16 cellular contexts compared by ENCODE assay signal in genomic region chr14:45082420-45082819, GRCh38. TPM values are rescaled to one million over a fixed set of nuclear protein-coding genes. Genes with fewer than 3 reads are reported as not detected.
A peak's percentile ranks its signal among the peaks of the same experiment; 100 is the strongest.
DNase-seq lines count a peak whose midpoint lies in the region; ATAC-seq and TF ChIP-seq lines count a peak whose summit lies in the region.
"Had no signal": no experiment of that assay in that cellular context is flagged by ENCODE, and none has a peak within 500 bp of the region (broad histone marks: within the 10 kb centered on the region; RNA-seq: fewer than 3 reads in every experiment).

No MANE protein-coding gene starts in this region.

- H3K27ac ChIP-seq in CD4-positive, CD25-positive, alpha-beta regulatory T cell (ENCODE audit: insufficient read depth, low read length, poor library complexity, severe bottlenecking), result no peak overlapping the region
- H3K27ac ChIP-seq in GM23338 (ENCODE audit: low read depth), result no peak overlapping the region; the same call in 1 of the 2 replicates
- peak overlapping the region in 3 of 4 donors; percentile 20 to 59 (median 52) for H3K27ac ChIP-seq in body of pancreas
- H3K27ac ChIP-seq: KMS-11, SK-N-MC had no signal

- H3K4me3 ChIP-seq in CD4-positive, CD25-positive, alpha-beta regulatory T cell (ENCODE audit: low read depth, low read length), result no peak overlapping the region
- no peak overlapping the region for H3K4me3 ChIP-seq in GM23338
- no peak overlapping the region for H3K4me3 ChIP-seq in body of pancreas
- H3K4me3 ChIP-seq: SK-N-MC had no signal

- no peak for TF ChIP-seq POLR2A in body of pancreas (IDR thresholded peaks at IDR 0.05)

- WGBS in body of pancreas, 2 donors, result 22 to 24% methylated on average over 2 of the region's 2 CpGs

- no peaks in the 10 kb centered on the region for H3K9me2 ChIP-seq in GM23338 (ENCODE audit: insufficient read depth)

- H3K27me3 Mint-ChIP-seq in CD4-positive, CD25-positive, alpha-beta regulatory T cell, result peaks cover 10% of the 10 kb centered on the region
- H3K27me3 Mint-ChIP-seq in GM23338 (ENCODE audit: insufficient read depth, low read depth, poor library complexity) (peaks cover 12% of the 10 kb centered on the region), natural killer cell (ENCODE audit: low read depth in 2 of 2) (no peaks in the 10 kb centered on the region)

- peak overlapping the region; percentile 83; the same call in 1 of the 2 replicates for H2AFZ ChIP-seq in GM23338

- no peaks in the 10 kb centered on the region for H3K9me3 Mint-ChIP-seq in CD4-positive, CD25-positive, alpha-beta regulatory T cell
- H3K9me3 Mint-ChIP-seq in GM23338 (peaks cover 5% of the 10 kb centered on the region; the same call in 2 of the 3 replicates), natural killer cell (no peaks in the 10 kb centered on the region)
- H3K9me3 Mint-ChIP-seq: activated T-cell treated with anti-CD3 and anti-CD28 coated beads, Interleukin-2, amount 50 U/mL, for 4 hours had no signal

- no peak overlapping the region for H3K4me2 ChIP-seq in GM23338
- H3K4me2 ChIP-seq: KMS-11 had no signal

- H3K36me3 Mint-ChIP-seq in CD4-positive, CD25-positive, alpha-beta regulatory T cell, result peaks cover 3% of the 10 kb centered on the region
- H3K36me3 Mint-ChIP-seq in GM23338 (ENCODE audit: low read depth) (peaks cover 3% of the 10 kb centered on the region; the same call in 2 of the 3 replicates), natural killer cell (no peaks in the 10 kb centered on the region)

- no peaks in the 10 kb centered on the region for H3K36me3 ChIP-seq in CD4-positive, CD25-positive, alpha-beta regulatory T cell (ENCODE audit: control insufficient read depth, insufficient read depth, low read length)
- H3K36me3 ChIP-seq in GM23338 (ENCODE audit: insufficient read depth), result no peaks in the 10 kb centered on the region
- H3K36me3 ChIP-seq in body of pancreas (replicated peaks in 1 of 2; ENCODE audit: insufficient read depth in 1 of 2, low read depth in 2 of 2), result no peaks in the 10 kb centered on the region

- intact Hi-C loops in body of pancreas (cut with DNase I), result no loop called here
- intact Hi-C loops in natural killer cell (cut with micrococcal nuclease), result no loop called here

- no peaks in the 10 kb centered on the region for H3K27me3 ChIP-seq in CD4-positive, CD25-positive, alpha-beta regulatory T cell (ENCODE audit: control insufficient read depth, insufficient read depth, low read length)
- H3K27me3 ChIP-seq in GM23338 (ENCODE audit: insufficient read depth), result no peaks in the 10 kb centered on the region
- H3K27me3 ChIP-seq in body of pancreas, result no peaks in the 10 kb centered on the region

- H4K20me1 ChIP-seq in GM23338 (replicated peaks; ENCODE audit: insufficient read depth), result peaks cover 18% of the 10 kb centered on the region

- peak overlapping the region in 3 of 4 donors; percentile 36 to 100 (median 93) for H3K4me3 Mint-ChIP-seq in CD4-positive, CD25-positive, alpha-beta regulatory T cell
- H3K4me3 Mint-ChIP-seq in GM23338 (no peak overlapping the region; the same call in 2 of the 3 replicates), natural killer cell (peak overlapping the region; percentile 57)

- DNase-seq in CD4-positive, CD25-positive, alpha-beta regulatory T cell, result no peak
- no peak for DNase-seq in GM23338 (ENCODE audit: low spot score)
- DNase-seq in body of pancreas, result no peak
- DNase-seq in natural killer cell, result no peak
- no peak for DNase-seq in ecto neural progenitor cell (ENCODE audit: low spot score)
- no peak for DNase-seq in germinal center (ENCODE audit: low spot score)
- DNase-seq: activated CD4-positive, alpha-beta T cell treated with anti-CD3 and anti-CD28 coated beads, Interleukin-2, amount 50 U/mL, for 48 hours; activated T-cell treated with anti-CD3 and anti-CD28 coated beads, Interleukin-2, amount 50 U/mL, for 4 hours; amniotic stem cell; GF-D8; hypothalamus; NCI-H1048; NCI-H69 had no signal

- ATAC-seq in CD4-positive, CD25-positive, alpha-beta regulatory T cell (ENCODE audit: low read depth in 2 of 2), result no peak
- ATAC-seq in GM23338 (no peak), body of pancreas (no peak), natural killer cell (no peak), HG02642 (IDR thresholded peaks at IDR 0.05; ENCODE audit: poor library complexity, unreplicated experiment) (no peak)
- ATAC-seq: activated T-cell treated with anti-CD3 and anti-CD28 coated beads, Interleukin-2, amount 50 U/mL, for 4 hours had no signal

- H3K9me3 ChIP-seq in CD4-positive, CD25-positive, alpha-beta regulatory T cell (ENCODE audit: control insufficient read depth in 2 of 2, low read length in 2 of 2), result no peaks in the 10 kb centered on the region
- no peaks in the 10 kb centered on the region for H3K9me3 ChIP-seq in body of pancreas

- H3K27ac Mint-ChIP-seq in CD4-positive, CD25-positive, alpha-beta regulatory T cell, result peak overlapping the region in 1 of 3 donors; percentile 92
- H3K27ac Mint-ChIP-seq in GM23338 (no peak overlapping the region), natural killer cell (peak overlapping the region in 1 of 2 donors; percentile 37)

- H3K79me2 ChIP-seq in GM23338 (replicated peaks; ENCODE audit: insufficient read depth), result peaks cover 34% of the 10 kb centered on the region

- peaks cover 37% of the 10 kb centered on the region for H3K4me1 ChIP-seq in CD4-positive, CD25-positive, alpha-beta regulatory T cell (ENCODE audit: control insufficient read depth, insufficient read depth, low read length, poor library complexity, severe bottlenecking)
- H3K4me1 ChIP-seq in GM23338 (ENCODE audit: insufficient read depth), result no peaks in the 10 kb centered on the region; the same call in 1 of the 2 replicates
- peaks cover 42% of the 10 kb centered on the region for H3K4me1 ChIP-seq in body of pancreas

- no peak for TF ChIP-seq CTCF in GM23338 (conservative IDR thresholded peaks at IDR 0.05; ENCODE audit: low read depth in 2 of 2)
- no peak for TF ChIP-seq CTCF in body of pancreas (IDR thresholded peaks at IDR 0.05)
- TF ChIP-seq CTCF in natural killer cell (IDR thresholded peaks at IDR 0.05), result no peak

- no peaks in the 10 kb centered on the region for H3F3A ChIP-seq in GM23338 (replicated peaks; ENCODE audit: low read depth)

- H3K4me1 Mint-ChIP-seq in CD4-positive, CD25-positive, alpha-beta regulatory T cell, result peaks cover 23 to 41% (median 35%) of the 10 kb centered on the region in 4 donors
- peaks cover 21% of the 10 kb centered on the region for H3K4me1 Mint-ChIP-seq in GM23338
- H3K4me1 Mint-ChIP-seq in natural killer cell, result peaks cover 33 to 40% of the 10 kb centered on the region in 2 donors

TF ChIP-seq in GM23338, 12 proteins besides CTCF, POLR2A, EP300 and RAD21 (continues in another document):
- no peak for TF ChIP-seq POLR2AphosphoS5 (IDR thresholded peaks at IDR 0.05; ENCODE audit: low read depth)
- TF ChIP-seq, protein P1, sequence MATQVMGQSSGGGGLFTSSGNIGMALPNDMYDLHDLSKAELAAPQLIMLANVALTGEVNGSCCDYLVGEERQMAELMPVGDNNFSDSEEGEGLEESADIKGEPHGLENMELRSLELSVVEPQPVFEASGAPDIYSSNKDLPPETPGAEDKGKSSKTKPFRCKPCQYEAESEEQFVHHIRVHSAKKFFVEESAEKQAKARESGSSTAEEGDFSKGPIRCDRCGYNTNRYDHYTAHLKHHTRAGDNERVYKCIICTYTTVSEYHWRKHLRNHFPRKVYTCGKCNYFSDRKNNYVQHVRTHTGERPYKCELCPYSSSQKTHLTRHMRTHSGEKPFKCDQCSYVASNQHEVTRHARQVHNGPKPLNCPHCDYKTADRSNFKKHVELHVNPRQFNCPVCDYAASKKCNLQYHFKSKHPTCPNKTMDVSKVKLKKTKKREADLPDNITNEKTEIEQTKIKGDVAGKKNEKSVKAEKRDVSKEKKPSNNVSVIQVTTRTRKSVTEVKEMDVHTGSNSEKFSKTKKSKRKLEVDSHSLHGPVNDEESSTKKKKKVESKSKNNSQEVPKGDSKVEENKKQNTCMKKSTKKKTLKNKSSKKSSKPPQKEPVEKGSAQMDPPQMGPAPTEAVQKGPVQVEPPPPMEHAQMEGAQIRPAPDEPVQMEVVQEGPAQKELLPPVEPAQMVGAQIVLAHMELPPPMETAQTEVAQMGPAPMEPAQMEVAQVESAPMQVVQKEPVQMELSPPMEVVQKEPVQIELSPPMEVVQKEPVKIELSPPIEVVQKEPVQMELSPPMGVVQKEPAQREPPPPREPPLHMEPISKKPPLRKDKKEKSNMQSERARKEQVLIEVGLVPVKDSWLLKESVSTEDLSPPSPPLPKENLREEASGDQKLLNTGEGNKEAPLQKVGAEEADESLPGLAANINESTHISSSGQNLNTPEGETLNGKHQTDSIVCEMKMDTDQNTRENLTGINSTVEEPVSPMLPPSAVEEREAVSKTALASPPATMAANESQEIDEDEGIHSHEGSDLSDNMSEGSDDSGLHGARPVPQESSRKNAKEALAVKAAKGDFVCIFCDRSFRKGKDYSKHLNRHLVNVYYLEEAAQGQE (IDR thresholded peaks at IDR 0.05; ENCODE audit: unreplicated experiment), result no peak

RNA-seq across cellular contexts. Expression of gene PRPF39, which starts 1.5 kb away (rescaled TPM):
- total RNA-seq in CD4-positive, CD25-positive, alpha-beta regulatory T cell, result 64.4 TPM
- 10 to 100 TPM in 2 of 4 donors, 1 to 10 TPM in 2; 5.5 to 17.3 (median 9.9) TPM for polyA plus RNA-seq in CD4-positive, CD25-positive, alpha-beta regulatory T cell
- total RNA-seq in GM23338 (2014; rRNA removed; shearing (Covaris generic)), result 23.9 and 56.9 TPM in 2 replicates
- polyA plus RNA-seq in GM23338 (2016; fragmentation: Nextera tagmentation; extraction: Ambion mirVana), result 27.0 and 30.7 TPM in 2 replicates
- total RNA-seq in body of pancreas (10 to 100 TPM; 21.4 to 28.8 TPM), natural killer cell (10 to 100 TPM; 49.2 to 61.2 (median 52.5) TPM)

RNA-seq across cellular contexts. Expression of gene FKBP3, which starts 51.9 kb away (rescaled TPM):
- 43.8 TPM for total RNA-seq in CD4-positive, CD25-positive, alpha-beta regulatory T cell
- 10 to 100 TPM; 57.9 to 79.2 (median 64.5) TPM for polyA plus RNA-seq in CD4-positive, CD25-positive, alpha-beta regulatory T cell
- total RNA-seq in GM23338 (2014; rRNA removed; shearing (Covaris generic)), result 114 and 120 TPM in 2 replicates
- polyA plus RNA-seq in GM23338 (2016; fragmentation: Nextera tagmentation; extraction: Ambion mirVana), result 699 and 741 TPM in 2 replicates
- total RNA-seq in body of pancreas, result 10 to 100 TPM; 22.1 to 23.1 TPM
- 10 to 100 TPM; 32.2 to 39.7 (median 33.7) TPM for total RNA-seq in natural killer cell

RNA-seq across cellular contexts. Expression of gene FANCM, which starts 53.3 kb away (rescaled TPM):
- 9.2 TPM for total RNA-seq in CD4-positive, CD25-positive, alpha-beta regulatory T cell
- polyA plus RNA-seq in CD4-positive, CD25-positive, alpha-beta regulatory T cell, result 1 to 10 TPM; 4.0 to 5.5 (median 5.2) TPM
- total RNA-seq in GM23338 (2014; rRNA removed; shearing (Covaris generic)), result 21.1 and 24.5 TPM in 2 replicates
- 18.1 and 19.6 TPM in 2 replicates for polyA plus RNA-seq in GM23338 (2016; fragmentation: Nextera tagmentation; extraction: Ambion mirVana)
- total RNA-seq in body of pancreas (1 to 10 TPM; 3.4 to 4.3 TPM), natural killer cell (10 to 100 TPM in 2 of 3 donors, 1 to 10 TPM in 1; 8.3 to 16.9 (median 13.2) TPM)

Comparison
In these comparisons a context has a peak if more than half of its experiments do, and no peak if none do; other contexts are left out.
1. H3K27ac ChIP-seq: peak in body of pancreas (3 of 4); none in CD4-positive, CD25-positive, alpha-beta regulatory T cell (single experiment) and GM23338 (single experiment).